Comparison of ENCODE assay signal across 8 cellular contexts in the genomic region with DNA sequence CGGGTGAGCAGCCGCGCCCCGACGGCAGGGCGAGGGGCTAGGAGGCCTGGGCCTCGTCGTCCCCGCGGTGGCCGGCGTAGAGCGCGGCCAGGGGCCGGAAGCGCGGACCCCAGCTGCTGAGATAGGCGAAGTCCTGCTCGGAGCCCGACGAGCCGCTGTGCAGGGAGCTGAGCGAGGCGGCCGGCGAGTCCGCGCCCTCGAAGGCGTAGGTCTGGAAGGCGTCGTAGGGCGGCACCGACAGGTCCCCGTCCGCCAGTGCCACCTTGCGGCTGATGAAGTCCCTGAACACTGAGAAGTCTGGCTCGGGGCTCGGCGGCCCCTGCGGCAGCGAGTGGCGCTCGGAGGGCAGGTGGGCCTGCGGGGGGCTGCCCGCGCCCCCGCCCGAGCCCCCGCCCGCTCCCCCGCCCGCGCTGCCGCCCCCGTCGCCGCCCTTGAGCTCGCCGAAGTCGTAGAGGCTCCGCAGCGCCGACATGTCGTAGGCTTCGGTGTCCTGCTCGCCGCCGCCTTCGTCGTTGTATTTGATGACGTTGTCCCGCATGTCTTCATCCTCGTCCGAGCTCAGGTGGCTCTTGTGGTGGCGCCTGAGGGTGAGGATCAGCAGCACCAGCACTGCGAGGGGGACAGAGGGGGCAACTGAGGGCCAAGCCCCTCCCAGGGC. TPM values are rescaled to one million over a fixed set of nuclear protein-coding genes. Genes with fewer than 3 reads are reported as not detected.
DNase-seq lines count a peak whose midpoint lies in the region; ATAC-seq and TF ChIP-seq lines count a peak whose summit lies in the region.

No MANE protein-coding gene starts in this region.

- H3K36me3 ChIP-seq in HEK293 (ENCODE audit: control insufficient read depth in 2 of 2, insufficient read depth in 1 of 2, low read length in 2 of 2) = no peaks in the 10 kb centered on the region

- no peaks in the 10 kb centered on the region for H3K9me3 ChIP-seq in HEK293 (ENCODE audit: control insufficient read depth, insufficient read depth, low read depth, low read length)

- in situ Hi-C loops in SK-MEL-5 (cut with HindIII; ENCODE audit: low pct_unique_long_range_greater_than_20kb, low sequenced_read_pairs) = no loop called here

- peak; percentile 82 for ATAC-seq in left cardiac atrium
- ATAC-seq in sciatic nerve = peak; percentile 58
- ATAC-seq in GM18861 (IDR thresholded peaks at IDR 0.05; ENCODE audit: unreplicated experiment) = no peak
- no peak for ATAC-seq in HG03045 (IDR thresholded peaks at IDR 0.05; ENCODE audit: unreplicated experiment)

- intact Hi-C loops in left cardiac atrium (cut with DNase I) (loop anchor here in 1 of 2 donors (5.0 kb wide), 1 partner anchor 152 kb away; no protein-coding TSS in a partner anchor), sciatic nerve (cut with DNase I) (no loop called here)

- POLR2A ChIA-PET in HEK293 (lab: Yijun Ruan, JAX) = no interaction called here

- no peak overlapping the region for H3K4me3 ChIP-seq in HEK293 (ENCODE audit: low read depth, low read length)

- CTCF ChIA-PET in HEK293 (lab: Yijun Ruan, JAX) = interaction anchor here (0.6 to 3.1 kb wide), 23 partner anchors 8 to 789 kb away, joined by 3 to 17 read pairs (median 3); no protein-coding TSS in a partner anchor

- TF ChIP-seq CTCF in HEK293 (tag by site-specific recombination; IDR thresholded peaks at IDR 0.05) = peak; percentile 8; the same call in 1 of the 2 replicates

- DNase-seq in SK-MEL-5 (ENCODE audit: low read depth, low spot score) = peak; percentile 74
- peak; percentile 80 for DNase-seq in activated naive CD4-positive, alpha-beta T cell treated with anti-CD3 and anti-CD28 coated beads, Interleukin-2, amount 50 U/mL, for 16 hours
- peak; percentile 82 for DNase-seq in left cardiac atrium
- peak; percentile 79 for DNase-seq in sciatic nerve (ENCODE audit: low spot score)
- no peak for DNase-seq in NAMALWA (ENCODE audit: low spot score)

- no peaks in the 10 kb centered on the region for H3K4me1 ChIP-seq in HEK293 (ENCODE audit: control insufficient read depth, insufficient read depth, low read length)

- H3K27ac ChIP-seq in HEK293 (ENCODE audit: extremely low read depth, low read depth, low read length) = no peak overlapping the region

TF ChIP-seq in HEK293, 187 proteins besides CTCF, POLR2A, EP300 and RAD21 (continues in another document):
- no peak for TF ChIP-seq ZNF677 (tag by site-specific recombination; IDR thresholded peaks at IDR 0.05)
- TF ChIP-seq ZNF544 (tag by site-specific recombination; IDR thresholded peaks at IDR 0.05) = no peak
- no peak for TF ChIP-seq BCL11A (tag by site-specific recombination; IDR thresholded peaks at IDR 0.05; ENCODE audit: low read depth)
- 0 out of 2 replicates have a peak, but pooled peaks have one; percentile 35 for TF ChIP-seq KLF1 (tag by site-specific recombination; IDR thresholded peaks at IDR 0.05)
- TF ChIP-seq, protein P1, sequence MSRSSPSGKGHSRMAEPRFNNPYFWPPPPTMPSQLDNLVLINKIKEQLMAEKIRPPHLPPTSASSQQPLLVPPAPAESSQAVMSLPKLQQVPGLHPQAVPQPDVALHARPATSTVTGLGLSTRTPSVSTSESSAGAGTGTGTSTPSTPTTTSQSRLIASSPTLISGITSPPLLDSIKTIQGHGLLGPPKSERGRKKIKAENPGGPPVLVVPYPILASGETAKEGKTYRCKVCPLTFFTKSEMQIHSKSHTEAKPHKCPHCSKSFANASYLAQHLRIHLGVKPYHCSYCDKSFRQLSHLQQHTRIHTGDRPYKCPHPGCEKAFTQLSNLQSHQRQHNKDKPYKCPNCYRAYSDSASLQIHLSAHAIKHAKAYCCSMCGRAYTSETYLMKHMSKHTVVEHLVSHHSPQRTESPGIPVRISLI (tag by site-specific recombination; IDR thresholded peaks at IDR 0.05) = no peak
- no peak for TF ChIP-seq REPIN1 (tag by site-specific recombination; IDR thresholded peaks at IDR 0.05; ENCODE audit: low read depth)
- TF ChIP-seq ZNF302 (tag by site-specific recombination; IDR thresholded peaks at IDR 0.05; ENCODE audit: low read depth) = no peak
- TF ChIP-seq, protein P2, sequence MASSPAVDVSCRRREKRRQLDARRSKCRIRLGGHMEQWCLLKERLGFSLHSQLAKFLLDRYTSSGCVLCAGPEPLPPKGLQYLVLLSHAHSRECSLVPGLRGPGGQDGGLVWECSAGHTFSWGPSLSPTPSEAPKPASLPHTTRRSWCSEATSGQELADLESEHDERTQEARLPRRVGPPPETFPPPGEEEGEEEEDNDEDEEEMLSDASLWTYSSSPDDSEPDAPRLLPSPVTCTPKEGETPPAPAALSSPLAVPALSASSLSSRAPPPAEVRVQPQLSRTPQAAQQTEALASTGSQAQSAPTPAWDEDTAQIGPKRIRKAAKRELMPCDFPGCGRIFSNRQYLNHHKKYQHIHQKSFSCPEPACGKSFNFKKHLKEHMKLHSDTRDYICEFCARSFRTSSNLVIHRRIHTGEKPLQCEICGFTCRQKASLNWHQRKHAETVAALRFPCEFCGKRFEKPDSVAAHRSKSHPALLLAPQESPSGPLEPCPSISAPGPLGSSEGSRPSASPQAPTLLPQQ (tag by site-specific recombination; IDR thresholded peaks at IDR 0.05) = no peak
- TF ChIP-seq ZNF214 (tag by site-specific recombination; IDR thresholded peaks at IDR 0.05; ENCODE audit: borderline replicate concordance) = no peak
- TF ChIP-seq, protein P3, sequence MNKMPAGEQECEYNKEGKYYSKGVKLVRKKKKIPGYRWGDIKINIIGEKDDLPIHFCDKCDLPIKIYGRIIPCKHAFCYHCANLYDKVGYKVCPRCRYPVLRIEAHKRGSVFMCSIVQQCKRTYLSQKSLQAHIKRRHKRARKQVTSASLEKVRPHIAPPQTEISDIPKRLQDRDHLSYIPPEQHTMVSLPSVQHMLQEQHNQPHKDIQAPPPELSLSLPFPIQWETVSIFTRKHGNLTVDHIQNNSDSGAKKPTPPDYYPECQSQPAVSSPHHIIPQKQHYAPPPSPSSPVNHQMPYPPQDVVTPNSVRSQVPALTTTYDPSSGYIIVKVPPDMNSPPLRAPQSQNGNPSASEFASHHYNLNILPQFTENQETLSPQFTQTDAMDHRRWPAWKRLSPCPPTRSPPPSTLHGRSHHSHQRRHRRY (tag by site-specific recombination; IDR thresholded peaks at IDR 0.05) = no peak
- no peak for TF ChIP-seq PRDM1 (tag by site-specific recombination; IDR thresholded peaks at IDR 0.05)
- no peak for TF ChIP-seq YY1 (tag by site-specific recombination; IDR thresholded peaks at IDR 0.05)
- no peak for TF ChIP-seq ZNF324 (tag by site-specific recombination; IDR thresholded peaks at IDR 0.05)
- peak; percentile 59; the same call in 1 of the 2 replicates for TF ChIP-seq ZFHX2 (tag by site-specific recombination; conservative IDR thresholded peaks at IDR 0.05)
- TF ChIP-seq BCL11B (tag by site-specific recombination; IDR thresholded peaks at IDR 0.05; ENCODE audit: low read depth) = no peak
- no peak for TF ChIP-seq ZNF426 (tag by site-specific recombination; IDR thresholded peaks at IDR 0.05)
- no peak for TF ChIP-seq ZNF366 (tag by site-specific recombination; conservative IDR thresholded peaks at IDR 0.05)
- TF ChIP-seq, protein P4, sequence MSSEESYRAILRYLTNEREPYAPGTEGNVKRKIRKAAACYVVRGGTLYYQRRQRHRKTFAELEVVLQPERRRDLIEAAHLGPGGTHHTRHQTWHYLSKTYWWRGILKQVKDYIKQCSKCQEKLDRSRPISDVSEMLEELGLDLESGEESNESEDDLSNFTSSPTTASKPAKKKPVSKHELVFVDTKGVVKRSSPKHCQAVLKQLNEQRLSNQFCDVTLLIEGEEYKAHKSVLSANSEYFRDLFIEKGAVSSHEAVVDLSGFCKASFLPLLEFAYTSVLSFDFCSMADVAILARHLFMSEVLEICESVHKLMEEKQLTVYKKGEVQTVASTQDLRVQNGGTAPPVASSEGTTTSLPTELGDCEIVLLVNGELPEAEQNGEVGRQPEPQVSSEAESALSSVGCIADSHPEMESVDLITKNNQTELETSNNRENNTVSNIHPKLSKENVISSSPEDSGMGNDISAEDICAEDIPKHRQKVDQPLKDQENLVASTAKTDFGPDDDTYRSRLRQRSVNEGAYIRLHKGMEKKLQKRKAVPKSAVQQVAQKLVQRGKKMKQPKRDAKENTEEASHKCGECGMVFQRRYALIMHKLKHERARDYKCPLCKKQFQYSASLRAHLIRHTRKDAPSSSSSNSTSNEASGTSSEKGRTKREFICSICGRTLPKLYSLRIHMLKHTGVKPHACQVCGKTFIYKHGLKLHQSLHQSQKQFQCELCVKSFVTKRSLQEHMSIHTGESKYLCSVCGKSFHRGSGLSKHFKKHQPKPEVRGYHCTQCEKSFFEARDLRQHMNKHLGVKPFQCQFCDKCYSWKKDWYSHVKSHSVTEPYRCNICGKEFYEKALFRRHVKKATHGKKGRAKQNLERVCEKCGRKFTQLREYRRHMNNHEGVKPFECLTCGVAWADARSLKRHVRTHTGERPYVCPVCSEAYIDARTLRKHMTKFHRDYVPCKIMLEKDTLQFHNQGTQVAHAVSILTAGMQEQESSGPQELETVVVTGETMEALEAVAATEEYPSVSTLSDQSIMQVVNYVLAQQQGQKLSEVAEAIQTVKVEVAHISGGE (tag by site-specific recombination; conservative IDR thresholded peaks at IDR 0.05; ENCODE audit: low read depth) = no peak
- TF ChIP-seq ZNF623 (tag by site-specific recombination; IDR thresholded peaks at IDR 0.05) = no peak

RNA-seq across cellular contexts. Expression of a gene that starts 56.5 kb away (rescaled TPM):
- total RNA-seq in SK-MEL-5 (2014; rRNA removed; shearing (Covaris generic)) = not detected in 2 replicates
- polyA plus RNA-seq in SK-MEL-5 (2015; cell fraction: cytosol; rRNA removed) = not detected in 2 replicates
- polyA plus RNA-seq in SK-MEL-5 (2015; cell fraction: nucleus; rRNA removed) = not detected in 2 replicates
- 10 to 100 TPM; 11.1 to 13.7 TPM for total RNA-seq in left cardiac atrium
- 25.1 TPM for total RNA-seq in sciatic nerve

Comparison
In these comparisons a context has a peak if more than half of its experiments do, and no peak if none do; other contexts are left out.
1. ATAC-seq: peak in left cardiac atrium (2 of 2) and sciatic nerve (single experiment); none in GM18861 (single experiment) and HG03045 (single experiment).
2. RNA of a gene that starts 56.5 kb away (total RNA-seq): 25.1 TPM in sciatic nerve (single experiment) and 11.1 to 13.7 TPM in left cardiac atrium; not detected in SK-MEL-5; every median in the first group is over 10 times any median in the second.